Comparison of ENCODE assay signal across 7 cellular contexts in the genomic region with DNA sequence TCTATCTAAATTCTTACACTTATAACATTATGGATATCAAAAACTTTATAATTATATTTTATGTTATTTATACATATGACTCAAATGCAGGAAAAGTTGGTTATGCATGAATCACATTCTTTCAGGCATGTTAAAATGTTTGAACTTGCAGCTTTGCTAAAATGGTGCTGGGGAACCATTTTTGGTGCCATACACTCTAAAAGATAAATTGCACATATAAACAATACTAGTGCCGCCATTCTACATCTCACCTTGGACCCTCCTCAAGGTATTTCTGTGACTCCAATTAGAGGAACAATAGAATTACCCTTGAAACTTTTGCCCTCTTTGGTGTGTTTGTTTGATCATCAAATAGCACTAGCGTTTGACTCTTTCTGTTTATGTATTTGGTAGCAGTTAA. TPM values are rescaled to one million over a fixed set of nuclear protein-coding genes. Genes with fewer than 3 reads are reported as not detected.
DNase-seq lines count a peak whose midpoint lies in the region; ATAC-seq and TF ChIP-seq lines count a peak whose summit lies in the region.

No MANE protein-coding gene starts in this region.

- ATAC-seq in PC-3 (no peak), GM21528 (IDR thresholded peaks at IDR 0.05; ENCODE audit: low FRiP score, unreplicated experiment) (no peak)

- no peak for TF ChIP-seq CTCF in PC-3 (conservative IDR thresholded peaks at IDR 0.05; ENCODE audit: low read depth, low read length)
- no peak for TF ChIP-seq CTCF in dorsolateral prefrontal cortex (IDR thresholded peaks at IDR 0.05 in 54 of 56, conservative IDR thresholded peaks at IDR 0.05 in 2 of 56; ENCODE audit: low read depth in 1 of 56, partially characterized antibody in 56 of 56)

- H3K4me1 ChIP-seq in PC-3 (ENCODE audit: insufficient read depth, low read length) = peaks cover 39% of the 10 kb centered on the region
- H3K4me1 ChIP-seq in skeletal muscle satellite cell (ENCODE audit: control insufficient read depth, insufficient read depth, low read length) = peaks cover 34% of the 10 kb centered on the region

- H3K36me3 ChIP-seq in PC-3 (ENCODE audit: low read depth, low read length) (no peaks in the 10 kb centered on the region), skeletal muscle satellite cell (ENCODE audit: insufficient read depth, low read length) (no peaks in the 10 kb centered on the region)

- peak; percentile 15 for DNase-seq in HCEC 1CT
- peak; percentile 49 for DNase-seq in PC-3
- no peak for DNase-seq in dorsolateral prefrontal cortex
- DNase-seq in head of caudate nucleus = no peak
- no peak for DNase-seq in NCI-H2029 (lab: John Stamatoyannopoulos, UW)

- H3K4me3 ChIP-seq in PC-3 (ENCODE audit: low read length) (no peak overlapping the region), dorsolateral prefrontal cortex (peak overlapping the region in 45 of 59 donors; percentile 0 to 47 (median 21)), skeletal muscle satellite cell (ENCODE audit: low read length) (no peak overlapping the region)

- CTCF ChIA-PET in PC-3 (lab: Charles Lee) = interaction anchor here (0.6 to 1.0 kb wide), 3 partner anchors 41 to 288 kb away, joined by 3 to 4 read pairs (median 3); no protein-coding TSS in a partner anchor

- POLR2A ChIA-PET in PC-3 (lab: Charles Lee; ENCODE audit: unreplicated experiment) = no interaction called here

- no peaks in the 10 kb centered on the region for H3K79me2 ChIP-seq in PC-3 (ENCODE audit: low read length)

- peak overlapping the region; percentile 77 for H3K27ac ChIP-seq in PC-3 (ENCODE audit: low read length)
- peak overlapping the region in 43 of 59 donors; percentile 2 to 77 (median 55) for H3K27ac ChIP-seq in dorsolateral prefrontal cortex

- no peaks in the 10 kb centered on the region for H3F3A ChIP-seq in PC-3 (ENCODE audit: low read length, unreplicated experiment)

- H2AFZ ChIP-seq in PC-3 (ENCODE audit: low read length) = 0 out of 2 replicates have a peak overlapping the region, but pooled peaks have one; percentile 36

- no peaks in the 10 kb centered on the region for H3K9me2 ChIP-seq in PC-3 (replicated peaks; ENCODE audit: low read length)

- no peaks in the 10 kb centered on the region for H3K27me3 ChIP-seq in PC-3 (ENCODE audit: low read length)
- H3K27me3 ChIP-seq in dorsolateral prefrontal cortex = no peaks in the 10 kb centered on the region
- H3K27me3 ChIP-seq in skeletal muscle satellite cell (ENCODE audit: control insufficient read depth, insufficient read depth, low read length) = no peaks in the 10 kb centered on the region

- no peaks in the 10 kb centered on the region for H3K9me3 ChIP-seq in PC-3 (ENCODE audit: low read length)
- no peaks in the 10 kb centered on the region for H3K9me3 ChIP-seq in skeletal muscle satellite cell (replicated peaks; ENCODE audit: low read length)

- H4K20me1 ChIP-seq in PC-3 (ENCODE audit: low read length) = no peaks in the 10 kb centered on the region

- H3K9ac ChIP-seq in PC-3 (ENCODE audit: low read length) = peak overlapping the region; percentile 46; the same call in 1 of the 2 replicates
- no peak overlapping the region for H3K9ac ChIP-seq in skeletal muscle satellite cell (ENCODE audit: low read depth, low read length)

- H3K4me2 ChIP-seq in PC-3 (ENCODE audit: low read length) (peak overlapping the region; percentile 63), skeletal muscle satellite cell (ENCODE audit: low read length) (peak overlapping the region; percentile 23)

- no TSS peak for BruUV-seq in PC-3 (replicated peaks; lab: Mats Ljungman, UMichigan)

- intact Hi-C loops in PC-3 (cut with micrococcal nuclease) (loop anchor here (2.0 kb wide), 1 partner anchor 154 kb away; no protein-coding TSS in a partner anchor), dorsolateral prefrontal cortex (cut with DNase I) (loop anchor here (2.0 to 10.0 kb wide), 3 partner anchors 290 to 630 kb away; no protein-coding TSS in a partner anchor), head of caudate nucleus (cut with DNase I) (loop anchor here (10.0 kb wide), 1 partner anchor 480 kb away; no protein-coding TSS in a partner anchor)

RNA-seq across cellular contexts. Expression of a gene that starts 1.0 kb away (rescaled TPM):
- total RNA-seq in PC-3 (2014; rRNA removed) = 7.8 and 8.3 TPM in 2 replicates
- 100 to 1,000 TPM; 156 to 555 (median 433) TPM for total RNA-seq in dorsolateral prefrontal cortex
- 12.5 and 17.0 TPM in 2 replicates for total RNA-seq in skeletal muscle satellite cell (2012; rRNA removed)

Comparison
In these comparisons a context has a peak if more than half of its experiments do, and no peak if none do; other contexts are left out.
1. DNase-seq: peak in HCEC 1CT (single experiment) and PC-3 (single experiment); none in dorsolateral prefrontal cortex (0 of 10), head of caudate nucleus (0 of 42) and NCI-H2029 (single experiment).
2. H3K4me3 ChIP-seq: peak in dorsolateral prefrontal cortex (45 of 59); none in PC-3 (single experiment) and skeletal muscle satellite cell (single experiment).
3. RNA of a gene that starts 1.0 kb away (total RNA-seq): 156 to 555 TPM in dorsolateral prefrontal cortex; 7.8 to 8.3 TPM in PC-3; every median in the first group is over 10 times any median in the second.